1 cellular context compared by ENCODE assay signal in genomic region chr16:68040506-68041288, GRCh38.
TF ChIP-seq lines count a peak whose summit lies in the region.

No MANE protein-coding gene starts in this region.

TF ChIP-seq in HepG2, 621 proteins besides CTCF, POLR2A, EP300 and RAD21 (continued from another document and continues in another):
- TF ChIP-seq PREB (CRISPR knock-in tag; IDR thresholded peaks at IDR 0.05) (no peak), RBM39 (IDR thresholded peaks at IDR 0.05; ENCODE audit: low read depth, low read length, poor library complexity, severe bottlenecking) (no peak), MTA1 (CRISPR knock-in tag; IDR thresholded peaks at IDR 0.05; ENCODE audit: borderline replicate concordance) (no peak), SALL1 (CRISPR knock-in tag; IDR thresholded peaks at IDR 0.05) (peak; percentile 78), ZNF788 (CRISPR knock-in tag; IDR thresholded peaks at IDR 0.05; ENCODE audit: borderline replicate concordance) (peak; percentile 51; the same call in 1 of the 2 replicates), YY1 (IDR thresholded peaks at IDR 0.05; ENCODE audit: insufficient read depth, insufficient replicate concordance, low read depth, low read length) (peak; percentile 66), NFE2L1 (CRISPR knock-in tag; IDR thresholded peaks at IDR 0.05; ENCODE audit: borderline replicate concordance) (no peak), ZNF800 (CRISPR knock-in tag; IDR thresholded peaks at IDR 0.05) (no peak), HDAC2 (CRISPR knock-in tag; IDR thresholded peaks at IDR 0.05) (no peak), MATR3 (CRISPR knock-in tag; IDR thresholded peaks at IDR 0.05) (no peak), ZNF777 (CRISPR knock-in tag; IDR thresholded peaks at IDR 0.05) (no peak), ZNF775 (CRISPR knock-in tag; IDR thresholded peaks at IDR 0.05; ENCODE audit: borderline replicate concordance) (no peak), BCL6 (CRISPR knock-in tag; IDR thresholded peaks at IDR 0.05) (no peak), ARID2 (CRISPR knock-in tag; IDR thresholded peaks at IDR 0.05; ENCODE audit: borderline replicate concordance) (no peak), ZNF550 (CRISPR knock-in tag; IDR thresholded peaks at IDR 0.05; ENCODE audit: borderline replicate concordance) (no peak), ZNF891 (CRISPR knock-in tag; IDR thresholded peaks at IDR 0.05) (peak; percentile 38; the same call in 1 of the 2 replicates), HOXA7 (CRISPR knock-in tag; IDR thresholded peaks at IDR 0.05) (no peak), CENPT (CRISPR knock-in tag; IDR thresholded peaks at IDR 0.05; ENCODE audit: low read depth) (no peak), SMARCE1 (IDR thresholded peaks at IDR 0.05; ENCODE audit: borderline replicate concordance) (no peak), MXD4 (CRISPR knock-in tag; IDR thresholded peaks at IDR 0.05) (no peak), THRA (CRISPR knock-in tag; IDR thresholded peaks at IDR 0.05; ENCODE audit: borderline replicate concordance) (peak; percentile 91; the same call in 1 of the 2 replicates), ZSCAN31 (CRISPR knock-in tag; IDR thresholded peaks at IDR 0.05; ENCODE audit: low read depth) (peak; percentile 41; the same call in 1 of the 2 replicates), KAT7 (CRISPR knock-in tag; IDR thresholded peaks at IDR 0.05; ENCODE audit: borderline replicate concordance) (no peak), ZNF691 (CRISPR knock-in tag; IDR thresholded peaks at IDR 0.05; ENCODE audit: borderline replicate concordance, low read depth) (peak; percentile 92; the same call in 1 of the 2 replicates), TBX2 (CRISPR knock-in tag; IDR thresholded peaks at IDR 0.05; ENCODE audit: borderline replicate concordance) (peak; percentile 29; the same call in 1 of the 2 replicates), TARDBP (CRISPR knock-in tag; IDR thresholded peaks at IDR 0.05) (0 out of 2 replicates have a peak, but pooled peaks have one; percentile 39), ZFP91 (CRISPR knock-in tag; IDR thresholded peaks at IDR 0.05; ENCODE audit: borderline replicate concordance) (peak; percentile 55; the same call in 1 of the 2 replicates), SIN3B (IDR thresholded peaks at IDR 0.05; ENCODE audit: low read length) (peak; percentile 62; the same call in 1 of the 2 replicates), SKI (IDR thresholded peaks at IDR 0.05; ENCODE audit: partially characterized antibody) (peak; percentile 61), TCF7L2 (IDR thresholded peaks at IDR 0.05; ENCODE audit: low read depth, low read length) (no peak), ZNF761 (CRISPR knock-in tag; conservative IDR thresholded peaks at IDR 0.05) (0 out of 2 replicates have a peak, but pooled peaks have one; percentile 48), GATAD2A (CRISPR knock-in tag; IDR thresholded peaks at IDR 0.05) (peak; percentile 56; the same call in 1 of the 2 replicates), ZNF468 (CRISPR knock-in tag; IDR thresholded peaks at IDR 0.05) (no peak), CBX5 (CRISPR knock-in tag; IDR thresholded peaks at IDR 0.05; ENCODE audit: borderline replicate concordance) (no peak), ZNF234 (CRISPR knock-in tag; conservative IDR thresholded peaks at IDR 0.05) (no peak), AKNA (CRISPR knock-in tag; IDR thresholded peaks at IDR 0.05; ENCODE audit: borderline replicate concordance) (no peak), PCBP2 (optimal IDR thresholded peaks at IDR 0.05; ENCODE audit: low read depth, low read length, poor library complexity, severe bottlenecking) (no peak), ESRRA (CRISPR knock-in tag; IDR thresholded peaks at IDR 0.05; ENCODE audit: low read depth) (no peak), HOXD1 (CRISPR knock-in tag; IDR thresholded peaks at IDR 0.05) (no peak), RXRA (CRISPR knock-in tag; IDR thresholded peaks at IDR 0.05) (peak; percentile 70; the same call in 1 of the 2 replicates), ZNF547 (CRISPR knock-in tag; IDR thresholded peaks at IDR 0.05) (no peak), PATZ1 (CRISPR knock-in tag; IDR thresholded peaks at IDR 0.05) (peak; percentile 94), PAXIP1 (CRISPR knock-in tag; conservative IDR thresholded peaks at IDR 0.05) (0 out of 2 replicates have a peak, but pooled peaks have one; percentile 36), ASH2L (IDR thresholded peaks at IDR 0.05; ENCODE audit: insufficient read length, low read depth, low read length) (no peak), CREB1 (IDR thresholded peaks at IDR 0.05) (no peak), CREB1 (CRISPR knock-in tag; IDR thresholded peaks at IDR 0.05) (no peak), GLI4 (CRISPR knock-in tag; IDR thresholded peaks at IDR 0.05; ENCODE audit: borderline replicate concordance) (no peak), NKX3-1 (CRISPR knock-in tag; IDR thresholded peaks at IDR 0.05) (no peak), HCFC1 (IDR thresholded peaks at IDR 0.05; ENCODE audit: low read depth, low read length) (no peak), DR1 (CRISPR knock-in tag; IDR thresholded peaks at IDR 0.05) (no peak), STAT5B (CRISPR knock-in tag; IDR thresholded peaks at IDR 0.05) (no peak), JUN (CRISPR knock-in tag; IDR thresholded peaks at IDR 0.05) (no peak), ZNF3 (CRISPR knock-in tag; IDR thresholded peaks at IDR 0.05) (no peak), ZNF572 (CRISPR knock-in tag; IDR thresholded peaks at IDR 0.05) (0 out of 2 replicates have a peak, but pooled peaks have one; percentile 61), ZNF768 (CRISPR knock-in tag; IDR thresholded peaks at IDR 0.05) (peak; percentile 23; the same call in 1 of the 2 replicates)
